Comparison of ENCODE assay signal across 17 cellular contexts in genomic region chr3:9205345-9206143, GRCh38. TPM values are rescaled to one million over a fixed set of nuclear protein-coding genes. Genes with fewer than 3 reads are reported as not detected.
DNase-seq lines count a peak whose midpoint lies in the region; ATAC-seq and TF ChIP-seq lines count a peak whose summit lies in the region.
"Had no signal": no experiment of that assay in that cellular context is flagged by ENCODE, and none has a peak within 500 bp of the region (broad histone marks: within the 10 kb centered on the region; RNA-seq: fewer than 3 reads in every experiment).

No MANE protein-coding gene starts in this region.

- no peaks in the 10 kb centered on the region for H3K9me3 Mint-ChIP-seq in neural crest cell
- H3K9me3 Mint-ChIP-seq: activated B cell treated with CpG ODN at 0.5 μM for 24 hours had no signal

- H3K4me1 Mint-ChIP-seq in neural crest cell, result peaks cover 68% of the 10 kb centered on the region
- H3K4me1 Mint-ChIP-seq: activated B cell treated with CpG ODN at 0.5 μM for 24 hours had no signal

- H3K36me3 Mint-ChIP-seq in neural crest cell (ENCODE audit: low read depth), result no peaks in the 10 kb centered on the region

- DNase-seq in neural crest cell (ENCODE audit: low read depth, low spot score), result no peak
- no peak for DNase-seq in DMS114 treated with DMSO at 0.1 percent for 48 hours (lab: John Stamatoyannopoulos, UW; ENCODE audit: unreplicated experiment)
- no peak for DNase-seq in activated effector memory CD4-positive, alpha-beta T cell treated with Interleukin-2 at 50 U/mL for 16 hours
- DNase-seq in amniotic stem cell (lab: John Stamatoyannopoulos, UW), result no peak
- DNase-seq in activated effector memory CD4-positive, alpha-beta T cell treated with anti-CD3 and anti-CD28 coated beads, Interleukin-2, amount 50 U/mL, for 16 hours, result no peak
- DNase-seq: activated B cell treated with CpG ODN at 0.5 μM for 24 hours; activated gamma-delta T cell treated with Interleukin-2 at 50 U/mL for 16 hours; Caco-2; NCI-H1105 treated with DMSO at 0.1 percent for 48 hours; NK-92 treated with Interleukin-12 subunit alpha and Interleukin-12 subunit beta, amount 100 ng/mL, for 24 hours; T-helper 2 cell; trophoblast cell had no signal

- H3K27ac Mint-ChIP-seq in neural crest cell (ENCODE audit: unreplicated experiment), result peak overlapping the region; percentile 73
- H3K27ac Mint-ChIP-seq: activated B cell treated with CpG ODN at 0.5 μM for 24 hours had no signal

- ATAC-seq in GM18511 (IDR thresholded peaks at IDR 0.05; ENCODE audit: unreplicated experiment), result peak; percentile 62
- ATAC-seq in GM21529 (IDR thresholded peaks at IDR 0.05; ENCODE audit: unreplicated experiment), result peak; percentile 82
- ATAC-seq in HG03520 (IDR thresholded peaks at IDR 0.05; ENCODE audit: unreplicated experiment), result peak; percentile 69
- ATAC-seq: K562, Right ventricle myocardium inferior had no signal

- no peak for TF ChIP-seq CTCF in neural crest cell (conservative IDR thresholded peaks at IDR 0.05)

- peak overlapping the region; percentile 1 for H3K4me3 Mint-ChIP-seq in neural crest cell
- H3K4me3 Mint-ChIP-seq: activated B cell treated with CpG ODN at 0.5 μM for 24 hours had no signal

- H3K27me3 Mint-ChIP-seq in neural crest cell (ENCODE audit: low read depth), result no peaks in the 10 kb centered on the region

RNA-seq across cellular contexts. Expression of gene SRGAP3, which starts 43.9 kb away (rescaled TPM):
- total RNA-seq in neural crest cell, result 58.4 and 60.5 TPM in 2 replicates
